Comparison of ENCODE assay signal across 17 cellular contexts in genomic region chr1:32884726-32885125, GRCh38. TPM values are rescaled to one million over a fixed set of nuclear protein-coding genes. Genes with fewer than 3 reads are reported as not detected.
"Had no signal": no experiment of that assay in that cellular context is flagged by ENCODE, and none has a peak within 500 bp of the region (broad histone marks: within the 10 kb centered on the region; RNA-seq: fewer than 3 reads in every experiment).

No MANE protein-coding gene starts in this region.

- H3K4me1 ChIP-seq: colonic mucosa, left lung had no signal

- H3K36me3 ChIP-seq: brain microvascular endothelial cell, colonic mucosa, left lung, neutrophil, spleen, thoracic aorta, upper lobe of left lung had no signal

- H3K27ac ChIP-seq: brain microvascular endothelial cell, colonic mucosa, left lung, neutrophil, spleen, thoracic aorta, upper lobe of left lung had no signal

- H3K4me3 ChIP-seq: colonic mucosa, left lung, spleen, thoracic aorta, upper lobe of left lung had no signal

- DNase-seq: activated CD4-positive, alpha-beta T cell treated with anti-CD3 and anti-CD28 coated beads for 1 hour; activated effector memory CD4-positive, alpha-beta T cell treated with anti-CD3 and anti-CD28 coated beads, Interleukin-2, amount 50 U/mL, for 16 hours; activated naive CD4-positive, alpha-beta T cell treated with anti-CD3 and anti-CD28 coated beads, Interleukin-2, amount 50 U/mL, for 16 hours; activated T-cell treated with anti-CD3 and anti-CD28 coated beads, Interleukin-2, amount 50 U/mL, for 72 hours; aorta; brain microvascular endothelial cell; colonic mucosa; left lung; spleen; stimulated activated naive B cell treated with anti-CD40 and anti-IgM and Interleukin-4, amounts not matched to agents 10 μg/mL and 1 μg/mL and 100 μg/mL, for 72 hours; upper lobe of left lung had no signal

- H3K9me3 ChIP-seq: colonic mucosa, left lung, neutrophil, spleen, thoracic aorta, upper lobe of left lung had no signal

RNA-seq across cellular contexts. Expression of gene HPCA, which starts 1.6 kb away (rescaled TPM):
- total RNA-seq: activated CD8-positive, alpha-beta memory T cell treated with anti-CD3 and anti-CD28 coated beads for 36 hours; epithelial cell of proximal tubule; lung microvascular endothelial cell; thoracic aorta; upper lobe of left lung had no signal

RNA-seq across cellular contexts. Expression of gene FNDC5, which starts 14.0 kb away (rescaled TPM):
- total RNA-seq: activated CD8-positive, alpha-beta memory T cell treated with anti-CD3 and anti-CD28 coated beads for 36 hours; activated T-cell treated with anti-CD3 and anti-CD28 coated beads, Interleukin-2, amount 50 U/mL, for 72 hours; epithelial cell of proximal tubule; natural killer cell treated with Interleukin-12 subunit alpha and Interleukin-12 subunit beta and Interleukin-15 and Interleukin-18, amount 100 ng/mL, for 72 hours; spleen had no signal
